Comparison of ENCODE assay signal across 8 cellular contexts in genomic region chr11:35619754-35620640, GRCh38. TPM values are rescaled to one million over a fixed set of nuclear protein-coding genes. Genes with fewer than 3 reads are reported as not detected.
DNase-seq lines count a peak whose midpoint lies in the region; ATAC-seq and TF ChIP-seq lines count a peak whose summit lies in the region.

No MANE protein-coding gene starts in this region.

- peak in 1 of 2 donors; percentile 14 for TF ChIP-seq CTCF in fibroblast of lung (conservative IDR thresholded peaks at IDR 0.05 in 1 of 2, IDR thresholded peaks at IDR 0.05 in 1 of 2; ENCODE audit: low read depth in 1 of 2, low read length in 2 of 2)

- CTCF ChIA-PET in activated CD4-positive, alpha-beta T cell treated with anti-CD3 and anti-CD28 coated beads for 36 hours (lab: Charles Lee): interaction anchor here (0.6 to 2.1 kb wide), 7 partner anchors 13 to 902 kb away, joined by 3 to 16 read pairs (median 3); no protein-coding TSS in a partner anchor

- no peaks in the 10 kb centered on the region for H4K20me1 ChIP-seq in fibroblast of lung (ENCODE audit: control insufficient read depth, extremely low read depth, insufficient read depth, low read length)

- H3K9me3 Mint-ChIP-seq in activated CD4-positive, alpha-beta T cell treated with anti-CD3 and anti-CD28 coated beads for 36 hours (ENCODE audit: low read depth): no peaks in the 10 kb centered on the region
- H3K9me3 Mint-ChIP-seq in natural killer cell treated with Interleukin-12 subunit alpha and Interleukin-12 subunit beta and Interleukin-15 and Interleukin-18, amount 100 ng/mL, for 72 hours: no peaks in the 10 kb centered on the region

- H3K27ac ChIP-seq in fibroblast of lung (ENCODE audit: insufficient read depth, low read length): peak overlapping the region; percentile 66

- peak overlapping the region; percentile 47 to 79 (median 71) for H3K4me3 ChIP-seq in fibroblast of lung (replicated peaks in 1 of 4; ENCODE audit: control extremely low read depth in 1 of 4, insufficient read depth in 1 of 4, low read depth in 3 of 4, low read length in 4 of 4)

- peak overlapping the region; percentile 77 for H3K9ac ChIP-seq in fibroblast of lung (ENCODE audit: insufficient read depth, low read length)

- no peak overlapping the region for H3K27ac Mint-ChIP-seq in activated CD4-positive, alpha-beta T cell treated with anti-CD3 and anti-CD28 coated beads for 36 hours
- H3K27ac Mint-ChIP-seq in natural killer cell treated with Interleukin-12 subunit alpha and Interleukin-12 subunit beta and Interleukin-15 and Interleukin-18, amount 100 ng/mL, for 72 hours: no peak overlapping the region

- peaks cover 11% of the 10 kb centered on the region for H3K4me1 Mint-ChIP-seq in activated CD4-positive, alpha-beta T cell treated with anti-CD3 and anti-CD28 coated beads for 36 hours
- peaks cover 4 to 5% of the 10 kb centered on the region in 2 donors for H3K4me1 Mint-ChIP-seq in natural killer cell treated with Interleukin-12 subunit alpha and Interleukin-12 subunit beta and Interleukin-15 and Interleukin-18, amount 100 ng/mL, for 72 hours (ENCODE audit: low read depth in 2 of 2)

- DNase-seq in activated CD4-positive, alpha-beta T cell treated with anti-CD3 and anti-CD28 coated beads for 36 hours: peak; percentile 12
- no peak for DNase-seq in activated CD4-positive, alpha-beta T cell treated with anti-CD3 and anti-CD28 coated beads, Interleukin-2, amount 50 U/mL, for 1 hour
- DNase-seq in SW 1271 (lab: John Stamatoyannopoulos, UW) (peak; percentile 62 to 71), fibroblast of lung (ENCODE audit: low read depth in 2 of 2) (peak; percentile 25 to 49), GDM1 (lab: John Stamatoyannopoulos, UW) (no peak)
- DNase-seq in natural killer cell treated with Interleukin-12 subunit alpha and Interleukin-12 subunit beta and Interleukin-15 and Interleukin-18, amount 100 ng/mL, for 72 hours (ENCODE audit: low spot score): no peak

- peak overlapping the region; percentile 92 for H3K4me2 ChIP-seq in fibroblast of lung (ENCODE audit: extremely low read depth, insufficient read depth, low read length)

- no peaks in the 10 kb centered on the region for H3K9me3 ChIP-seq in fibroblast of lung (ENCODE audit: control insufficient read depth, insufficient read depth, low read depth, low read length)

- peak overlapping the region; percentile 11 for H2AFZ ChIP-seq in fibroblast of lung (ENCODE audit: low read length)

- no peaks in the 10 kb centered on the region for H3K27me3 ChIP-seq in fibroblast of lung (ENCODE audit: control insufficient read depth, insufficient read depth, low read length)

- POLR2A ChIA-PET in activated CD4-positive, alpha-beta T cell treated with anti-CD3 and anti-CD28 coated beads for 36 hours (lab: Charles Lee): interaction anchor here (0.7 kb wide), 1 partner anchor 573 kb away, joined by 3 read pairs; no protein-coding TSS in a partner anchor

- no peaks in the 10 kb centered on the region for H3K36me3 ChIP-seq in fibroblast of lung (ENCODE audit: control insufficient read depth, insufficient read depth, low read length)

- peaks cover 26% of the 10 kb centered on the region for H3K79me2 ChIP-seq in fibroblast of lung (ENCODE audit: control insufficient read depth, insufficient read depth, low read length)

- intact Hi-C loops in activated CD4-positive, alpha-beta T cell treated with anti-CD3 and anti-CD28 coated beads for 36 hours (cut with DNase I, micrococcal nuclease): loop anchor here (5.0 to 10.0 kb wide), 5 partner anchors 322 to 1125 kb away; partner anchors contain the start of gene LDLRAD3 (in 1 of the 2)

- H3K36me3 Mint-ChIP-seq in activated CD4-positive, alpha-beta T cell treated with anti-CD3 and anti-CD28 coated beads for 36 hours (ENCODE audit: low read depth): no peaks in the 10 kb centered on the region
- no peaks in the 10 kb centered on the region for H3K36me3 Mint-ChIP-seq in natural killer cell treated with Interleukin-12 subunit alpha and Interleukin-12 subunit beta and Interleukin-15 and Interleukin-18, amount 100 ng/mL, for 72 hours

- peaks cover 4% of the 10 kb centered on the region for H3K4me1 ChIP-seq in fibroblast of lung (ENCODE audit: control insufficient read depth, extremely low read depth, insufficient read depth, low read length)

- H3K27me3 Mint-ChIP-seq in activated CD4-positive, alpha-beta T cell treated with anti-CD3 and anti-CD28 coated beads for 36 hours: peaks cover 56% of the 10 kb centered on the region
- H3K27me3 Mint-ChIP-seq in natural killer cell treated with Interleukin-12 subunit alpha and Interleukin-12 subunit beta and Interleukin-15 and Interleukin-18, amount 100 ng/mL, for 72 hours: peaks cover 47 to 75% of the 10 kb centered on the region in 2 donors

- peak overlapping the region; percentile 59 for H3K4me3 Mint-ChIP-seq in activated CD4-positive, alpha-beta T cell treated with anti-CD3 and anti-CD28 coated beads for 36 hours
- peak overlapping the region; percentile 44 for H3K4me3 Mint-ChIP-seq in natural killer cell treated with Interleukin-12 subunit alpha and Interleukin-12 subunit beta and Interleukin-15 and Interleukin-18, amount 100 ng/mL, for 72 hours

- ATAC-seq in activated CD4-positive, alpha-beta T cell treated with anti-CD3 and anti-CD28 coated beads for 36 hours: no peak
- peak; percentile 26 for ATAC-seq in HG03095 (IDR thresholded peaks at IDR 0.05; ENCODE audit: unreplicated experiment)
- no peak for ATAC-seq in natural killer cell treated with Interleukin-12 subunit alpha and Interleukin-12 subunit beta and Interleukin-15 and Interleukin-18, amount 100 ng/mL, for 72 hours
- ATAC-seq in HG03442 (IDR thresholded peaks at IDR 0.05; ENCODE audit: unreplicated experiment): no peak

RNA-seq across cellular contexts. Expression of gene FJX1, which starts 1.7 kb away (rescaled TPM):
- under 1 TPM; 0.69 to 0.74 TPM for total RNA-seq in activated CD4-positive, alpha-beta T cell treated with anti-CD3 and anti-CD28 coated beads for 36 hours
- 8.7 and 10.4 TPM in 2 replicates for total RNA-seq in fibroblast of lung
- polyA plus RNA-seq in fibroblast of lung: 4.2 and 7.1 TPM in 2 replicates
- polyA plus RNA-seq in fibroblast of lung (2012): 16.1 and 24.1 TPM in 2 replicates
- polyA minus RNA-seq in fibroblast of lung (ENCODE audit: low replicate concordance): 4.9 and 12.0 TPM in 2 replicates
- total RNA-seq in natural killer cell treated with Interleukin-12 subunit alpha and Interleukin-12 subunit beta and Interleukin-15 and Interleukin-18, amount 100 ng/mL, for 72 hours: 1 to 10 TPM in 1 of 2 donors, under 1 TPM in 1; 0.55 to 1.8 TPM

RNA-seq across cellular contexts. Expression of gene TRIM44, which starts 42.6 kb away (rescaled TPM):
- 10 to 100 TPM; 38.1 to 39.9 TPM for total RNA-seq in activated CD4-positive, alpha-beta T cell treated with anti-CD3 and anti-CD28 coated beads for 36 hours
- total RNA-seq in fibroblast of lung: 10.4 and 13.1 TPM in 2 replicates
- polyA plus RNA-seq in fibroblast of lung: 65.7 and 78.3 TPM in 2 replicates
- polyA plus RNA-seq in fibroblast of lung (2012): 41.7 and 48.9 TPM in 2 replicates
- 77.7 and 89.7 TPM in 2 replicates for polyA minus RNA-seq in fibroblast of lung (ENCODE audit: low replicate concordance)
- 10 to 100 TPM; 38.1 to 40.6 TPM for total RNA-seq in natural killer cell treated with Interleukin-12 subunit alpha and Interleukin-12 subunit beta and Interleukin-15 and Interleukin-18, amount 100 ng/mL, for 72 hours

Comparison
In these comparisons a context has a peak if more than half of its experiments do, and no peak if none do; other contexts are left out.
1. DNase-seq: peak in activated CD4-positive, alpha-beta T cell treated with anti-CD3 and anti-CD28 coated beads for 36 hours (single experiment), SW 1271 (2 of 2) and fibroblast of lung (2 of 2); none in activated CD4-positive, alpha-beta T cell treated with anti-CD3 and anti-CD28 coated beads, Interleukin-2, amount 50 U/mL, for 1 hour (single experiment), natural killer cell treated with Interleukin-12 subunit alpha and Interleukin-12 subunit beta and Interleukin-15 and Interleukin-18, amount 100 ng/mL, for 72 hours (single experiment) and GDM1 (single experiment).